Comparison of ENCODE assay signal across 21 cellular contexts in genomic region chr11:123531325-123531724, GRCh38.
DNase-seq lines count a peak whose midpoint lies in the region; ATAC-seq and TF ChIP-seq lines count a peak whose summit lies in the region.
"Had no signal": no experiment of that assay in that cellular context is flagged by ENCODE, and none has a peak within 500 bp of the region (broad histone marks: within the 10 kb centered on the region; RNA-seq: fewer than 3 reads in every experiment).

No MANE protein-coding gene starts in this region.

- peaks cover 4% of the 10 kb centered on the region for H3K27me3 Mint-ChIP-seq in HFFc6 (ENCODE audit: insufficient read depth)
- peaks cover 11% of the 10 kb centered on the region for H3K27me3 Mint-ChIP-seq in nephron progenitor cell (ENCODE audit: low read depth, poor library complexity)
- H3K27me3 Mint-ChIP-seq: CD4-positive, alpha-beta T cell had no signal

- CTCF ChIA-PET in RWPE1 (lab: Yijun Ruan, JAX) = no interaction called here

- H3K9me3 Mint-ChIP-seq in HFFc6 (no peaks in the 10 kb centered on the region), nephron progenitor cell (no peaks in the 10 kb centered on the region)
- H3K9me3 Mint-ChIP-seq: CD4-positive, alpha-beta T cell had no signal

- in situ Hi-C loops in G401 (cut with HindIII; ENCODE audit: low sequenced_read_pairs) = no loop called here

- H3K27ac ChIP-seq in adrenal gland = peak overlapping the region in 3 of 5 donors; percentile 41 to 78 (median 53)
- no peak overlapping the region for H3K27ac ChIP-seq in RWPE1
- no peak overlapping the region for H3K27ac ChIP-seq in substantia nigra (ENCODE audit: low read depth, low read length, poor library complexity, severe bottlenecking)
- H3K27ac ChIP-seq: A549; BLaER1 treated with 17β-estradiol and CSF1 and Interleukin-3, amounts not matched to agents 10 nM and 100 nM; PC-9 had no signal

- 55 to 62% (median 58%) methylated on average over 7 of the region's 7 CpGs for WGBS in adrenal gland, 4 donors

- ATAC-seq in GM21515 (IDR thresholded peaks at IDR 0.05; ENCODE audit: unreplicated experiment) = no peak

- no peaks in the 10 kb centered on the region for H3K36me3 ChIP-seq in adrenal gland (replicated peaks in 1 of 2)

- H3K4me3 ChIP-seq in adrenal gland = no peak overlapping the region
- H3K4me3 ChIP-seq: A549; BLaER1 treated with 17β-estradiol and CSF1 and Interleukin-3, amounts not matched to agents 10 nM and 100 nM; K562; PC-9 had no signal

- H3K27ac Mint-ChIP-seq in HFFc6 (peak overlapping the region; percentile 38; the same call in 1 of the 2 replicates), nephron progenitor cell (peak overlapping the region; percentile 27)
- H3K27ac Mint-ChIP-seq: CD4-positive, alpha-beta T cell had no signal

- H3K4me1 ChIP-seq in adrenal gland (replicated peaks in 1 of 2) = peaks cover 12 to 46% of the 10 kb centered on the region in 2 donors

- no peak for TF ChIP-seq CTCF in HFFc6 (IDR thresholded peaks at IDR 0.05)
- no peak for TF ChIP-seq CTCF in adrenal gland (IDR thresholded peaks at IDR 0.05)
- TF ChIP-seq CTCF in nephron progenitor cell (IDR thresholded peaks at IDR 0.05) = no peak
- TF ChIP-seq CTCF in RWPE1 (conservative IDR thresholded peaks at IDR 0.05; ENCODE audit: low read depth) = no peak

- H3K4me3 Mint-ChIP-seq in HFFc6 = no peak overlapping the region; the same call in 1 of the 2 replicates
- H3K4me3 Mint-ChIP-seq in nephron progenitor cell = no peak overlapping the region
- H3K4me3 Mint-ChIP-seq: CD4-positive, alpha-beta T cell had no signal

- POLR2A ChIA-PET in RWPE1 (lab: Yijun Ruan, JAX; ENCODE audit: low non-redundant PET) = no interaction called here

- H3K36me3 Mint-ChIP-seq in HFFc6 (ENCODE audit: low read depth) = peaks cover 26% of the 10 kb centered on the region
- peaks cover 5% of the 10 kb centered on the region for H3K36me3 Mint-ChIP-seq in nephron progenitor cell (ENCODE audit: low read depth)

- no peak for TF ChIP-seq POLR2A in adrenal gland (IDR thresholded peaks at IDR 0.05)

- H3K4me1 Mint-ChIP-seq in HFFc6 (ENCODE audit: low read depth) (peaks cover 67% of the 10 kb centered on the region), nephron progenitor cell (peaks cover 17% of the 10 kb centered on the region)

- intact Hi-C loops in adrenal gland (cut with DNase I) = no loop called here

- no peaks in the 10 kb centered on the region for H3K9me3 ChIP-seq in adrenal gland (replicated peaks in 1 of 3)
- H3K9me3 ChIP-seq: A549; BLaER1 treated with 17β-estradiol and CSF1 and Interleukin-3, amounts not matched to agents 10 nM and 100 nM had no signal

- DNase-seq in G401 (ENCODE audit: low spot score) (peak; percentile 58), HFFc6 (no peak), adrenal gland (peak in 4 of 7 donors; percentile 45 to 66 (median 56)), nephron progenitor cell (no peak), RWPE1 (ENCODE audit: low spot score) (no peak), substantia nigra (lab: John Stamatoyannopoulos, UW) (no peak), NCI-H1092 treated with DMSO at 0.1 percent for 48 hours (lab: John Stamatoyannopoulos, UW) (no peak)
- DNase-seq: AML-193; CD4-positive, alpha-beta T cell; GDM1; Kasumi-1; NCI-H2029; NCI-H226; NCI-H510A; PC-9; SHP77 treated with DMSO at 0.1 percent for 48 hours; T-helper 1 cell had no signal

- H3K27me3 ChIP-seq in adrenal gland = no peaks in the 10 kb centered on the region
- H3K27me3 ChIP-seq: BLaER1 treated with 17β-estradiol and CSF1 and Interleukin-3, amounts not matched to agents 10 nM and 100 nM had no signal

Comparison
In these comparisons a context has a peak if more than half of its experiments do, and no peak if none do; other contexts are left out.
1. DNase-seq: peak in G401 (single experiment) and adrenal gland (4 of 7); none in HFFc6 (single experiment), nephron progenitor cell (single experiment), RWPE1 (single experiment), substantia nigra (0 of 49) and NCI-H1092 treated with DMSO at 0.1 percent for 48 hours (single experiment).
2. H3K27ac ChIP-seq: peak in adrenal gland (3 of 5); none in RWPE1 (single experiment) and substantia nigra (single experiment).